ENCODE assay signal across 8 cellular contexts in the genomic region with DNA sequence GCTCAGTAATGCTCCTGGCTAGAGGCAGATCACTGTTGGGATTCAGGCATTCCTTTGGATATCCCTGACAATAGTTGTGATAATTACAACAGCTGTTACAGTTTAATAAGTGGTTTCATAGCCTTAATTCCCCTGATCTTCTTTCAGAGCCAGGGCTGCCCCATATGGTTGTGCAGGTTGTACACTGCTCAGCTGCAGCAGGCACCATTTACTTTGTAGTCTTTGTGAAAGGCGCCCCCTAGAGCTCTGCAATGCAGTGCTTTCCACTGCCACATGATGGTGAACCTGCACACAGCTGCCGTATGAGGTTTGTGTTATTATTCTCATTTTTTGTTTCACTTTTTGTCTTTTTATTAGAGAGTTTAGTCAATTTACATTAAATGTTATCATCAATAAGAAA.
DNase-seq lines count a peak whose midpoint lies in the region; ATAC-seq and TF ChIP-seq lines count a peak whose summit lies in the region.

No MANE protein-coding gene starts in this region.

- DNase-seq in EH (ENCODE audit: low read depth) (peak; percentile 65), OCI-M1 (lab: John Stamatoyannopoulos, UW) (peak; percentile 60), fibroblast of mammary gland (ENCODE audit: low read depth) (peak; percentile 53), SK-N-DZ (ENCODE audit: low spot score) (no peak), suprapubic skin (ENCODE audit: low spot score in 2 of 2) (no peak)
- DNase-seq in activated T-cell treated with anti-CD3 and anti-CD28 coated beads, Interleukin-2, amount 50 U/mL, for 24 hours: no peak

- TF ChIP-seq EP300 in suprapubic skin (IDR thresholded peaks at IDR 0.05): no peak

- no peaks in the 10 kb centered on the region for H3K27me3 ChIP-seq in suprapubic skin

- WGBS in suprapubic skin: 60% methylated on average over 2 of the region's 2 CpGs

- H3K4me1 ChIP-seq in suprapubic skin: peaks cover 10% of the 10 kb centered on the region

- no peaks in the 10 kb centered on the region for H3K4me1 Mint-ChIP-seq in activated T-cell treated with anti-CD3 and anti-CD28 coated beads, Interleukin-2, amount 50 U/mL, for 24 hours (ENCODE audit: low read depth)

- H3K36me3 Mint-ChIP-seq in activated T-cell treated with anti-CD3 and anti-CD28 coated beads, Interleukin-2, amount 50 U/mL, for 24 hours (ENCODE audit: low read depth): no peaks in the 10 kb centered on the region

- TF ChIP-seq CTCF in fibroblast of mammary gland (conservative IDR thresholded peaks at IDR 0.05; ENCODE audit: control insufficient read depth, insufficient read depth, low read depth, low read length) (peak; percentile 86), suprapubic skin (IDR thresholded peaks at IDR 0.05) (no peak)

- no peaks in the 10 kb centered on the region for H3K36me3 ChIP-seq in suprapubic skin

- H3K4me3 Mint-ChIP-seq in activated T-cell treated with anti-CD3 and anti-CD28 coated beads, Interleukin-2, amount 50 U/mL, for 24 hours: no peak overlapping the region

- H3K9me3 ChIP-seq in suprapubic skin: no peaks in the 10 kb centered on the region

- no peak overlapping the region for H3K27ac ChIP-seq in suprapubic skin

- no peak overlapping the region for H3K27ac Mint-ChIP-seq in activated T-cell treated with anti-CD3 and anti-CD28 coated beads, Interleukin-2, amount 50 U/mL, for 24 hours

- no peaks in the 10 kb centered on the region for H3K9me3 Mint-ChIP-seq in activated T-cell treated with anti-CD3 and anti-CD28 coated beads, Interleukin-2, amount 50 U/mL, for 24 hours

- peaks cover 7% of the 10 kb centered on the region for H3K27me3 Mint-ChIP-seq in activated T-cell treated with anti-CD3 and anti-CD28 coated beads, Interleukin-2, amount 50 U/mL, for 24 hours

- H3K4me3 ChIP-seq in fibroblast of mammary gland (ENCODE audit: control insufficient read depth, low read depth, low read length): no peak overlapping the region
- H3K4me3 ChIP-seq in suprapubic skin: no peak overlapping the region

- ATAC-seq in GM19438 (IDR thresholded peaks at IDR 0.05; ENCODE audit: low read depth, unreplicated experiment) (peak; percentile 95), HG03354 (IDR thresholded peaks at IDR 0.05; ENCODE audit: poor library complexity, severe bottlenecking, unreplicated experiment) (peak; percentile 94)

- TF ChIP-seq POLR2A in suprapubic skin (IDR thresholded peaks at IDR 0.05): no peak

Comparison
In these comparisons a context has a peak if more than half of its experiments do, and no peak if none do; other contexts are left out.
1. DNase-seq: peak in EH (single experiment), OCI-M1 (single experiment) and fibroblast of mammary gland (single experiment); none in SK-N-DZ (single experiment), suprapubic skin (0 of 2) and activated T-cell treated with anti-CD3 and anti-CD28 coated beads, Interleukin-2, amount 50 U/mL, for 24 hours (single experiment).